ENCODE assay signal across 8 cellular contexts in genomic region chr15:89377842-89378698, GRCh38. TPM values are rescaled to one million over a fixed set of nuclear protein-coding genes. Genes with fewer than 3 reads are reported as not detected.
DNase-seq lines count a peak whose midpoint lies in the region; ATAC-seq and TF ChIP-seq lines count a peak whose summit lies in the region.
"Had no signal": no experiment of that assay in that cellular context is flagged by ENCODE, and none has a peak within 500 bp of the region (broad histone marks: within the 10 kb centered on the region; RNA-seq: fewer than 3 reads in every experiment).

No MANE protein-coding gene starts in this region.

- intact Hi-C loops in left lung (cut with DNase I): no loop called here

- H3K9me3 ChIP-seq in RWPE2 (ENCODE audit: severe bottlenecking): no peaks in the 10 kb centered on the region
- H3K9me3 ChIP-seq in left lung: no peaks in the 10 kb centered on the region

- peak overlapping the region; percentile 59 for H3K4me3 Mint-ChIP-seq in central memory CD8-positive, alpha-beta T cell

- H3K27ac ChIP-seq in RWPE2 (ENCODE audit: poor library complexity, severe bottlenecking): peak overlapping the region; percentile 64
- no peak overlapping the region for H3K27ac ChIP-seq in left lung

- no peaks in the 10 kb centered on the region for H3K9me3 Mint-ChIP-seq in central memory CD8-positive, alpha-beta T cell

- H3K4me3 ChIP-seq in RWPE2 (ENCODE audit: severe bottlenecking) (no peak overlapping the region), left lung (peak overlapping the region in 1 of 2 donors; percentile 26)

- H3K27me3 Mint-ChIP-seq in central memory CD8-positive, alpha-beta T cell: peaks cover 76% of the 10 kb centered on the region

- peak overlapping the region; percentile 76 for H3K27ac Mint-ChIP-seq in central memory CD8-positive, alpha-beta T cell (ENCODE audit: low read depth)

- H3K36me3 Mint-ChIP-seq in central memory CD8-positive, alpha-beta T cell (ENCODE audit: insufficient read depth): peaks cover 6% of the 10 kb centered on the region

- no peaks in the 10 kb centered on the region for H3K36me3 ChIP-seq in RWPE2 (ENCODE audit: low read depth)
- H3K36me3 ChIP-seq in left lung: no peaks in the 10 kb centered on the region

- TF ChIP-seq CTCF in RWPE2 (IDR thresholded peaks at IDR 0.05; ENCODE audit: poor library complexity, severe bottlenecking): no peak
- TF ChIP-seq CTCF in left lung (IDR thresholded peaks at IDR 0.05): no peak

- H3K4me1 ChIP-seq in RWPE2 (ENCODE audit: insufficient read depth, poor library complexity, severe bottlenecking) (peaks cover 25% of the 10 kb centered on the region), left lung (peaks cover 8 to 14% of the 10 kb centered on the region in 2 donors)

- DNase-seq in RWPE2 (ENCODE audit: low spot score): no peak
- DNase-seq in central memory CD8-positive, alpha-beta T cell (ENCODE audit: low spot score in 2 of 2): no peak
- DNase-seq in left lung: peak in 1 of 2 donors; percentile 71
- DNase-seq in superior temporal gyrus (ENCODE audit: extremely low spot score): peak; percentile 55
- no peak for DNase-seq in activated effector memory CD4-positive, alpha-beta T cell treated with Interleukin-2 at 50 U/mL for 16 hours
- no peak for DNase-seq in GM19238 (ENCODE audit: insufficient read length, low spot score)
- no peak for DNase-seq in COLO829 (ENCODE audit: low spot score)
- DNase-seq: NCI-H1417 treated with DMSO at 0.1 percent for 48 hours had no signal

- ATAC-seq in RWPE2 (ENCODE audit: low read depth) (peak; percentile 19; the same call in 1 of the 3 replicates), left lung (peak; percentile 73)
- ATAC-seq in central memory CD8-positive, alpha-beta T cell (replicated peaks; ENCODE audit: extremely low read depth, poor library complexity, severe bottlenecking): no peak

- H3K27me3 ChIP-seq in RWPE2 (ENCODE audit: insufficient read depth, poor library complexity, severe bottlenecking) (no peaks in the 10 kb centered on the region), left lung (peaks cover 82 to 97% of the 10 kb centered on the region in 2 donors)

- H3K4me1 Mint-ChIP-seq in central memory CD8-positive, alpha-beta T cell: no peaks in the 10 kb centered on the region

RNA-seq across cellular contexts. Expression of gene POLG, which starts 43.4 kb away (rescaled TPM):
- 10 to 100 TPM; 53.3 to 71.5 TPM for total RNA-seq in left lung
